In the genomic region with DNA sequence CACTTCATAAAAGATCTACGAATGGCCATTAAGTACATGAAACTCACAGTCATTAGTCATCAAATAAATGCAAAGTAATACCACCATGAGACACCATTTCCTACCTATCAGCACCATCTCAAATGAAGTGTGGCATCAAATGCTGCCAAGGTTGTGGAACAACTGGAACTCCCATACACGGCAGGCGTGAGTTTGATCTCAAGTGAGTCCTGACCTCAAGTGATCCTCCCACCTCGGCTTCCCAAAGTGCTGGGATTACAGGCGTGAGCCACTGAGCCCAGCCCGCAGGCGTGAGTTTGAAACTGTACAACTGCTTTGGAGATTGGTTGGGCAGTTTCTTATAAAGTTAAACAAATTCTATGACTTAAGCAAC, we compare ENCODE assay signal across 1 cellular context.
TF ChIP-seq lines count a peak whose summit lies in the region.

No MANE protein-coding gene starts in this region.

TF ChIP-seq in SK-N-SH treated with all-trans-retinoic acid at 6 μM for 48 hours, 23 proteins besides CTCF, POLR2A, EP300 and RAD21 (continued from another document):
- TF ChIP-seq, protein P1, sequence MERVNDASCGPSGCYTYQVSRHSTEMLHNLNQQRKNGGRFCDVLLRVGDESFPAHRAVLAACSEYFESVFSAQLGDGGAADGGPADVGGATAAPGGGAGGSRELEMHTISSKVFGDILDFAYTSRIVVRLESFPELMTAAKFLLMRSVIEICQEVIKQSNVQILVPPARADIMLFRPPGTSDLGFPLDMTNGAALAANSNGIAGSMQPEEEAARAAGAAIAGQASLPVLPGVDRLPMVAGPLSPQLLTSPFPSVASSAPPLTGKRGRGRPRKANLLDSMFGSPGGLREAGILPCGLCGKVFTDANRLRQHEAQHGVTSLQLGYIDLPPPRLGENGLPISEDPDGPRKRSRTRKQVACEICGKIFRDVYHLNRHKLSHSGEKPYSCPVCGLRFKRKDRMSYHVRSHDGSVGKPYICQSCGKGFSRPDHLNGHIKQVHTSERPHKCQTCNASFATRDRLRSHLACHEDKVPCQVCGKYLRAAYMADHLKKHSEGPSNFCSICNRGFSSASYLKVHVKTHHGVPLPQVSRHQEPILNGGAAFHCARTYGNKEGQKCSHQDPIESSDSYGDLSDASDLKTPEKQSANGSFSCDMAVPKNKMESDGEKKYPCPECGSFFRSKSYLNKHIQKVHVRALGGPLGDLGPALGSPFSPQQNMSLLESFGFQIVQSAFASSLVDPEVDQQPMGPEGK (CRISPR knock-in tag; IDR thresholded peaks at IDR 0.05; ENCODE audit: borderline replicate concordance) = no peak
- TF ChIP-seq CSDC2 (CRISPR knock-in tag; IDR thresholded peaks at IDR 0.05) (no peak), GLIS3 (CRISPR knock-in tag; IDR thresholded peaks at IDR 0.05) (no peak), ZNF70 (CRISPR knock-in tag; IDR thresholded peaks at IDR 0.05) (no peak)
